In the genomic region with DNA sequence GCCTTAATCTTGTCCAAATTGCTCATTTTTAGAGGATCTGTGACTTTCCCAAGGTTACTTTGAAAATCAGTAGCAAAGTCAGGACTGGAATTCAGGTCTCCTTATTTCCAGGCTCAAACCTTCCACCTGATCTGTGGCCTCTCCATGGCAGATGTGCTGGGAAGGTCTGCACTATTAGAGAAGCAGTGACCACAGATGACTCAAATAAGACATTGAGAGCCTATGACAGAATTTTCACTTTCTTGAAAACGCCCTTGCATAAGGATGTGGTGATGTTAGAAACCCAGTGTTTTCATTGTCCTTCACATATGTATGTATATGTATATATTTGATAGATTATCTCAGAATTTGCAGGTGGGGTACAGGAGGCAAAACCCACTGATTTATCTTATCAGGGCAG, we compare ENCODE assay signal across 10 cellular contexts. TPM values are rescaled to one million over a fixed set of nuclear protein-coding genes. Genes with fewer than 3 reads are reported as not detected.
DNase-seq lines count a peak whose midpoint lies in the region; ATAC-seq, FAIRE-seq and TF ChIP-seq lines count a peak whose summit lies in the region.
"Had no signal": no experiment of that assay in that cellular context is flagged by ENCODE, and none has a peak within 500 bp of the region (broad histone marks: within the 10 kb centered on the region; RNA-seq: fewer than 3 reads in every experiment).

No MANE protein-coding gene starts in this region.

- peak overlapping the region; percentile 61 for H3K27ac Mint-ChIP-seq in activated CD8-positive, alpha-beta memory T cell treated with anti-CD3 and anti-CD28 coated beads, Interleukin-2, amount 10 ng/mL, durations not matched to agents 7 days and 5 days
- peak overlapping the region; percentile 30 for H3K27ac Mint-ChIP-seq in stimulated activated memory B cell treated with anti-CD40 and anti-IgM and Interleukin-4, amounts not matched to agents 10 μg/mL and 1 μg/mL and 100 μg/mL, for 72 hours
- no peak overlapping the region for H3K27ac Mint-ChIP-seq in Caco-2 (ENCODE audit: unreplicated experiment)

- no peak overlapping the region for H3K27ac ChIP-seq in tibial artery

- no peak for FAIRE-seq in D721Med (lab: Jason Lieb, UNC)

- ATAC-seq in activated CD8-positive, alpha-beta memory T cell treated with anti-CD3 and anti-CD28 coated beads, Interleukin-2, amount 10 ng/mL, durations not matched to agents 7 days and 5 days: peak; percentile 80
- ATAC-seq in GM21723 (IDR thresholded peaks at IDR 0.05; ENCODE audit: unreplicated experiment): peak; percentile 97
- peak; percentile 95 for ATAC-seq in HG03354 (IDR thresholded peaks at IDR 0.05; ENCODE audit: poor library complexity, severe bottlenecking, unreplicated experiment)
- peak; percentile 76 for ATAC-seq in stimulated activated memory B cell treated with anti-CD40 and anti-IgM and Interleukin-4, amounts not matched to agents 10 μg/mL and 1 μg/mL and 100 μg/mL, for 72 hours

- no peak for DNase-seq in activated CD8-positive, alpha-beta memory T cell treated with anti-CD3 and anti-CD28 coated beads, Interleukin-2, amount 10 ng/mL, durations not matched to agents 7 days and 5 days
- no peak for DNase-seq in activated CD8-positive, alpha-beta memory T cell treated with anti-CD3 and anti-CD28 coated beads, Interleukin-2, amount 50 U/mL, for 4 hours
- no peak for DNase-seq in D721Med (ENCODE audit: insufficient read length, low spot score)
- no peak for DNase-seq in tibial artery
- DNase-seq in Caco-2: no peak
- DNase-seq: NCI-H774; stimulated activated CD4-positive, alpha-beta T cell treated with anti-CD3 and anti-CD28 coated beads, Interleukin-2, amount 100 ng/mL, for 48 hours had no signal

- H3K4me1 Mint-ChIP-seq in activated CD8-positive, alpha-beta memory T cell treated with anti-CD3 and anti-CD28 coated beads, Interleukin-2, amount 10 ng/mL, durations not matched to agents 7 days and 5 days: peaks cover 38% of the 10 kb centered on the region
- H3K4me1 Mint-ChIP-seq in stimulated activated memory B cell treated with anti-CD40 and anti-IgM and Interleukin-4, amounts not matched to agents 10 μg/mL and 1 μg/mL and 100 μg/mL, for 72 hours: peaks cover 5% of the 10 kb centered on the region
- peaks cover 7% of the 10 kb centered on the region for H3K4me1 Mint-ChIP-seq in Caco-2 (ENCODE audit: low read depth, unreplicated experiment)

- H3K4me1 ChIP-seq in tibial artery (peaks cover 0 to 20% (median 10%) of the 10 kb centered on the region in 4 donors), Caco-2 (peaks cover 7% of the 10 kb centered on the region; the same call in 1 of the 2 replicates)

- H3K9me3 Mint-ChIP-seq in activated CD8-positive, alpha-beta memory T cell treated with anti-CD3 and anti-CD28 coated beads, Interleukin-2, amount 10 ng/mL, durations not matched to agents 7 days and 5 days (ENCODE audit: low read depth): no peaks in the 10 kb centered on the region
- no peaks in the 10 kb centered on the region for H3K9me3 Mint-ChIP-seq in stimulated activated memory B cell treated with anti-CD40 and anti-IgM and Interleukin-4, amounts not matched to agents 10 μg/mL and 1 μg/mL and 100 μg/mL, for 72 hours
- no peaks in the 10 kb centered on the region for H3K9me3 Mint-ChIP-seq in Caco-2 (ENCODE audit: unreplicated experiment)

- TF ChIP-seq CTCF in D721Med (IDR thresholded peaks at IDR 0.05; ENCODE audit: insufficient read depth, missing control alignments) (no peak), tibial artery (IDR thresholded peaks at IDR 0.05) (no peak), Caco-2 (IDR thresholded peaks at IDR 0.05; ENCODE audit: insufficient read depth in 1 of 2, low read depth in 1 of 2, low read length in 1 of 2, severe bottlenecking in 1 of 2, unreplicated experiment in 1 of 2) (no peak)

- H3K9me3 ChIP-seq in tibial artery: no peaks in the 10 kb centered on the region
- H3K9me3 ChIP-seq in Caco-2: no peaks in the 10 kb centered on the region

- peaks cover 17% of the 10 kb centered on the region for H3K27me3 Mint-ChIP-seq in activated CD8-positive, alpha-beta memory T cell treated with anti-CD3 and anti-CD28 coated beads, Interleukin-2, amount 10 ng/mL, durations not matched to agents 7 days and 5 days
- H3K27me3 Mint-ChIP-seq in stimulated activated memory B cell treated with anti-CD40 and anti-IgM and Interleukin-4, amounts not matched to agents 10 μg/mL and 1 μg/mL and 100 μg/mL, for 72 hours: no peaks in the 10 kb centered on the region
- no peaks in the 10 kb centered on the region for H3K27me3 Mint-ChIP-seq in Caco-2 (ENCODE audit: insufficient read depth, unreplicated experiment)

- H3K4me3 Mint-ChIP-seq in activated CD8-positive, alpha-beta memory T cell treated with anti-CD3 and anti-CD28 coated beads, Interleukin-2, amount 10 ng/mL, durations not matched to agents 7 days and 5 days: peak overlapping the region; percentile 22
- no peak overlapping the region for H3K4me3 Mint-ChIP-seq in stimulated activated memory B cell treated with anti-CD40 and anti-IgM and Interleukin-4, amounts not matched to agents 10 μg/mL and 1 μg/mL and 100 μg/mL, for 72 hours
- no peak overlapping the region for H3K4me3 Mint-ChIP-seq in Caco-2 (ENCODE audit: unreplicated experiment)

- H3K36me3 Mint-ChIP-seq in activated CD8-positive, alpha-beta memory T cell treated with anti-CD3 and anti-CD28 coated beads, Interleukin-2, amount 10 ng/mL, durations not matched to agents 7 days and 5 days: peaks cover 3% of the 10 kb centered on the region
- H3K36me3 Mint-ChIP-seq in stimulated activated memory B cell treated with anti-CD40 and anti-IgM and Interleukin-4, amounts not matched to agents 10 μg/mL and 1 μg/mL and 100 μg/mL, for 72 hours: peaks cover 7% of the 10 kb centered on the region
- peaks cover 21% of the 10 kb centered on the region for H3K36me3 Mint-ChIP-seq in Caco-2 (ENCODE audit: insufficient read depth, unreplicated experiment)

- POLR2A ChIA-PET in Caco-2 (lab: Charles Lee): no interaction called here

- BruUV-seq in Caco-2 (replicated peaks; lab: Mats Ljungman, UMichigan): no TSS peak

- CTCF ChIA-PET in activated CD8-positive, alpha-beta memory T cell treated with anti-CD3 and anti-CD28 coated beads, Interleukin-2, amount 10 ng/mL, durations not matched to agents 7 days and 5 days (lab: Charles Lee): interaction anchor here (0.7 kb wide), 1 partner anchor 13 kb away, joined by 5 read pairs; no protein-coding TSS in a partner anchor
- CTCF ChIA-PET in Caco-2 (lab: Charles Lee): no interaction called here

- intact Hi-C loops in tibial artery (cut with DNase I; ENCODE audit: low total_unique reads): no loop called here
- intact Hi-C loops in Caco-2 (cut with micrococcal nuclease; ENCODE audit: unreplicated experiment): no loop called here

- H3K36me3 ChIP-seq in tibial artery (peaks cover 0 to 11% (median 0%) of the 10 kb centered on the region in 3 donors), Caco-2 (ENCODE audit: control insufficient read depth, insufficient read depth, low read length) (no peaks in the 10 kb centered on the region)

- H3K4me3 ChIP-seq in tibial artery: no peak overlapping the region
- H3K4me3 ChIP-seq in Caco-2 (ENCODE audit: low read depth, low read length): no peak overlapping the region

- H3K27me3 ChIP-seq in tibial artery (no peaks in the 10 kb centered on the region), Caco-2 (replicated peaks; ENCODE audit: control insufficient read depth, insufficient read depth, low read length) (no peaks in the 10 kb centered on the region)

RNA-seq across cellular contexts. Expression of a gene that starts 45.3 kb away (rescaled TPM):
- under 1 TPM in 1 of 2 experiments, not detected in 1; 0.33 TPM for total RNA-seq in activated CD8-positive, alpha-beta memory T cell treated with anti-CD3 and anti-CD28 coated beads, Interleukin-2, amount 10 ng/mL, durations not matched to agents 7 days and 5 days
- total RNA-seq in Caco-2 (2022): 21.0 and 24.4 TPM in 2 replicates

RNA-seq across cellular contexts. Expression of a gene that starts 49.0 kb away (rescaled TPM):
- 10 to 100 TPM; 26.4 to 35.5 TPM for total RNA-seq in activated CD8-positive, alpha-beta memory T cell treated with anti-CD3 and anti-CD28 coated beads, Interleukin-2, amount 10 ng/mL, durations not matched to agents 7 days and 5 days
- total RNA-seq in Caco-2 (2022): 40.3 and 44.1 TPM in 2 replicates

Comparison
In these comparisons a context has a peak if more than half of its experiments do, and no peak if none do; other contexts are left out.
1. RNA of a gene that starts 45.3 kb away (total RNA-seq): 21.0 to 24.4 TPM in Caco-2; 0.33 TPM in activated CD8-positive, alpha-beta memory T cell treated with anti-CD3 and anti-CD28 coated beads, Interleukin-2, amount 10 ng/mL, durations not matched to agents 7 days and 5 days; every median in the first group is over 10 times any median in the second.
2. Peak in every context shown above with its lines, with median percentiles within 50 percentile points of each other: ATAC-seq.